Comparison of ENCODE assay signal across 2 cellular contexts in the genomic region with DNA sequence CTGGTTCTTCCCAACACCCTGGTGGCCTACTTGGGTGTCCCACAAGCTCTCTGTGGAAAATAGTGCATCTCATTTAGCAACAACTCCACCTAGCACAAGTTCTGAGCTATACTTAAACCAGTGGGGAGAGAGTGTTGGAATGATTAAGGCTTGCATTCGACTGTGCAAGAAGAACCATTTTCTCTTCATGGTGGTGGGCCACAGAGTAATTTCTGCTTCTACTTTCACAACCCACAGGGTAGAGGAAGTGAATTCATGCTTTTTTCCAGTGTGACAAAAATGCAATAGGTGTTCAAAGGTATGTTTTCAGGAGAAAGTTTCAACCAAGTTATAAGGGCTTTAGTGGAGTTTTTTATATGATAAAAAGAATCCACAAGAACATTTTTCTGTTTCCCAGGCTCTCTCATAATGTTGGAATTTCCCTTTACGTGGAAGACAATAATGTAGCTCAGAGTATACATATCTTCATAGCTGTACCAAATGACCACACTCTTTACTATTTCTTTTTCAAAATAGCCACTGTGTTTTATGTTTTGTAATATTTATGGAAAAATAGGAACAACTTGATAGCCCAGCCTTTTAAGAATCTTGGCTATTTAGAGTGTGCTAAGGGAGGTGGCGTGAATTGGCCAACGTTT.
TF ChIP-seq lines count a peak whose summit lies in the region.

No MANE protein-coding gene starts in this region.

TF ChIP-seq in SK-N-SH, 30 proteins besides CTCF, POLR2A, EP300 and RAD21:
- TF ChIP-seq, protein P1, sequence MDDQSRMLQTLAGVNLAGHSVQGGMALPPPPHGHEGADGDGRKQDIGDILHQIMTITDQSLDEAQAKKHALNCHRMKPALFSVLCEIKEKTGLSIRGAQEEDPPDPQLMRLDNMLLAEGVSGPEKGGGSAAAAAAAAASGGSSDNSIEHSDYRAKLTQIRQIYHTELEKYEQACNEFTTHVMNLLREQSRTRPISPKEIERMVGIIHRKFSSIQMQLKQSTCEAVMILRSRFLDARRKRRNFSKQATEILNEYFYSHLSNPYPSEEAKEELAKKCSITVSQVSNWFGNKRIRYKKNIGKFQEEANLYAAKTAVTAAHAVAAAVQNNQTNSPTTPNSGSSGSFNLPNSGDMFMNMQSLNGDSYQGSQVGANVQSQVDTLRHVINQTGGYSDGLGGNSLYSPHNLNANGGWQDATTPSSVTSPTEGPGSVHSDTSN (IDR thresholded peaks at IDR 0.05): no peak
- no peak for TF ChIP-seq SIN3A (IDR thresholded peaks at IDR 0.05; ENCODE audit: borderline replicate concordance, low read depth, low read length)
- no peak for TF ChIP-seq FOXJ3 (CRISPR knock-in tag; IDR thresholded peaks at IDR 0.05)
- TF ChIP-seq NFIC (IDR thresholded peaks at IDR 0.05; ENCODE audit: borderline replicate concordance): no peak
- no peak for TF ChIP-seq MEF2A (IDR thresholded peaks at IDR 0.05; ENCODE audit: borderline replicate concordance, low read depth)
- TF ChIP-seq POLR2AphosphoS5 (IDR thresholded peaks at IDR 0.05; ENCODE audit: low read depth, low read length): no peak

TF ChIP-seq in SK-N-SH treated with all-trans-retinoic acid at 6 μM for 48 hours, 23 proteins besides CTCF, POLR2A, EP300 and RAD21 (continued from another document):
- TF ChIP-seq, protein P2, sequence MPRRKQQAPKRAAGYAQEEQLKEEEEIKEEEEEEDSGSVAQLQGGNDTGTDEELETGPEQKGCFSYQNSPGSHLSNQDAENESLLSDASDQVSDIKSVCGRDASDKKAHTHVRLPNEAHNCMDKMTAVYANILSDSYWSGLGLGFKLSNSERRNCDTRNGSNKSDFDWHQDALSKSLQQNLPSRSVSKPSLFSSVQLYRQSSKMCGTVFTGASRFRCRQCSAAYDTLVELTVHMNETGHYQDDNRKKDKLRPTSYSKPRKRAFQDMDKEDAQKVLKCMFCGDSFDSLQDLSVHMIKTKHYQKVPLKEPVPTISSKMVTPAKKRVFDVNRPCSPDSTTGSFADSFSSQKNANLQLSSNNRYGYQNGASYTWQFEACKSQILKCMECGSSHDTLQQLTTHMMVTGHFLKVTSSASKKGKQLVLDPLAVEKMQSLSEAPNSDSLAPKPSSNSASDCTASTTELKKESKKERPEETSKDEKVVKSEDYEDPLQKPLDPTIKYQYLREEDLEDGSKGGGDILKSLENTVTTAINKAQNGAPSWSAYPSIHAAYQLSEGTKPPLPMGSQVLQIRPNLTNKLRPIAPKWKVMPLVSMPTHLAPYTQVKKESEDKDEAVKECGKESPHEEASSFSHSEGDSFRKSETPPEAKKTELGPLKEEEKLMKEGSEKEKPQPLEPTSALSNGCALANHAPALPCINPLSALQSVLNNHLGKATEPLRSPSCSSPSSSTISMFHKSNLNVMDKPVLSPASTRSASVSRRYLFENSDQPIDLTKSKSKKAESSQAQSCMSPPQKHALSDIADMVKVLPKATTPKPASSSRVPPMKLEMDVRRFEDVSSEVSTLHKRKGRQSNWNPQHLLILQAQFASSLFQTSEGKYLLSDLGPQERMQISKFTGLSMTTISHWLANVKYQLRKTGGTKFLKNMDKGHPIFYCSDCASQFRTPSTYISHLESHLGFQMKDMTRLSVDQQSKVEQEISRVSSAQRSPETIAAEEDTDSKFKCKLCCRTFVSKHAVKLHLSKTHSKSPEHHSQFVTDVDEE (CRISPR knock-in tag; IDR thresholded peaks at IDR 0.05): no peak
